In genomic region chrX:119467842-119468185, GRCh38 we compare ENCODE assay signal across 8 cellular contexts. TPM values are rescaled to one million over a fixed set of nuclear protein-coding genes. Genes with fewer than 3 reads are reported as not detected.
DNase-seq lines count a peak whose midpoint lies in the region; ATAC-seq, FAIRE-seq and TF ChIP-seq lines count a peak whose summit lies in the region.

No MANE protein-coding gene starts in this region.

- ATAC-seq in heart right ventricle, result no peak
- no peak for ATAC-seq in Right ventricle myocardium inferior
- no peak for ATAC-seq in GM12878
- ATAC-seq in lung (ENCODE audit: insufficient read depth, low FRiP score), result no peak
- no peak for ATAC-seq in upper lobe of left lung (ENCODE audit: low FRiP score in 2 of 2)
- no peak for ATAC-seq in GM18502 (IDR thresholded peaks at IDR 0.05; ENCODE audit: poor library complexity, unreplicated experiment)

- H3K27ac ChIP-seq in heart right ventricle (peak overlapping the region in 8 of 10 donors; percentile 20 to 99 (median 97)), GM12878 (ENCODE audit: control insufficient read depth, insufficient read depth) (peak overlapping the region; percentile 44; the same call in 1 of the 2 replicates), lung (ENCODE audit: low read depth in 1 of 2, low read length in 1 of 2) (peak overlapping the region; percentile 28 to 97), upper lobe of left lung (peak overlapping the region; percentile 94 to 98 (median 96))

- POLR2A ChIA-PET in GM12878 (lab: Charles Lee), result interaction anchor here (0.5 to 4.5 kb wide), 6 partner anchors 10 to 220 kb away, joined by 3 to 21 read pairs (median 3); no protein-coding TSS in a partner anchor

- peaks cover 0 to 23% (median 0%) of the 10 kb centered on the region in 9 donors for H3K36me3 ChIP-seq in heart right ventricle
- peaks cover 0 to 6% of the 10 kb centered on the region in 2 experiments; a peak in 1 of 4 replicates for H3K36me3 ChIP-seq in GM12878 (ENCODE audit: control insufficient read depth in 2 of 2, insufficient read depth in 2 of 2, low read length in 1 of 2)
- H3K36me3 ChIP-seq in lung (ENCODE audit: control insufficient read depth in 2 of 2, insufficient read depth in 2 of 2, low read length in 2 of 2), result peaks cover 1 to 3% of the 10 kb centered on the region in 2 donors
- H3K36me3 ChIP-seq in upper lobe of left lung, result peaks cover 0 to 17% (median 3%) of the 10 kb centered on the region in 4 donors

- H3K9me3 ChIP-seq in heart right ventricle (no peaks in the 10 kb centered on the region), GM12878 (replicated peaks; ENCODE audit: control insufficient read depth, insufficient read depth, low read length) (no peaks in the 10 kb centered on the region; the same call in 2 of the 3 replicates), lung (ENCODE audit: control insufficient read depth in 2 of 2, insufficient read depth in 1 of 2, low read length in 1 of 2) (peaks cover 0 to 2% of the 10 kb centered on the region in 2 donors), upper lobe of left lung (no peaks in the 10 kb centered on the region)

- BruUV-seq in GM12878 (replicated peaks; lab: Mats Ljungman, UMichigan), result TSS peak; percentile 71

- CTCF ChIA-PET in GM12878 (lab: Yijun Ruan, JAX), result interaction anchor here (0.8 kb wide), 3 partner anchors 15 to 68 kb away, joined by 3 to 5 read pairs (median 3); no protein-coding TSS in a partner anchor

- intact Hi-C loops in heart right ventricle (cut with DNase I), result no loop called here
- intact Hi-C loops in Right ventricle myocardium inferior (cut with DNase I), result loop anchor here (5.0 kb wide), 3 partner anchors 41 to 231 kb away; partner anchors contain the start of gene PGRMC1
- intact Hi-C loops in GM12878 (cut with micrococcal nuclease; ENCODE audit: unreplicated experiment), result no loop called here

- in situ Hi-C loops in GM12878 (cut with MboI), result no loop called here

- SMC1A ChIA-PET in GM12878 (lab: Charles Lee; ENCODE audit: uncharacterized antibody, unreplicated experiment), result no interaction called here

- RAD21 ChIA-PET in GM12878 (lab: Charles Lee; ENCODE audit: unreplicated experiment), result interaction anchor here (0.7 to 1.9 kb wide), 4 partner anchors 40 to 138 kb away, joined by 3 to 15 read pairs (median 4); no protein-coding TSS in a partner anchor

- H3K4me3 ChIP-seq in heart right ventricle (peak overlapping the region in 9 of 10 donors; percentile 74 to 96 (median 84)), GM12878 (no peak overlapping the region), lung (no peak overlapping the region), upper lobe of left lung (peak overlapping the region in 3 of 4 donors; percentile 75 to 87 (median 81))

- H3K79me2 ChIP-seq in GM12878 (ENCODE audit: control insufficient read depth, insufficient read depth, low read length), result peaks cover 15% of the 10 kb centered on the region

- TF ChIP-seq EP300 in GM12878 (IDR thresholded peaks at IDR 0.05; ENCODE audit: borderline replicate concordance in 1 of 2, control insufficient read depth in 1 of 2, low read depth in 2 of 2, low read length in 2 of 2) (no peak), upper lobe of left lung (IDR thresholded peaks at IDR 0.05) (no peak)

- 12 to 14% methylated on average over 8 of the region's 8 CpGs for WGBS in heart right ventricle, 2 donors
- WGBS in GM12878 (ENCODE audit: insufficient coverage, insufficient replicate concordance, low lambda C conversion rate, missing lambda C conversion rate), result 39% methylated on average over 8 of the region's 8 CpGs
- 16 to 46% methylated on average over 8 of the region's 8 CpGs for WGBS in lung, 2 donors
- 11 to 39% methylated on average over 7 to 8 of the region's 8 CpGs for WGBS in upper lobe of left lung, 2 donors

- H3K4me1 ChIP-seq in heart right ventricle (peaks cover 0 to 10% (median 0%) of the 10 kb centered on the region in 9 donors), GM12878 (ENCODE audit: control insufficient read depth, insufficient read depth, low read length) (no peaks in the 10 kb centered on the region; the same call in 1 of the 2 replicates), lung (ENCODE audit: control insufficient read depth in 2 of 2, insufficient read depth in 2 of 2, low read length in 2 of 2) (no peaks in the 10 kb centered on the region), upper lobe of left lung (peaks cover 0 to 10% (median 2%) of the 10 kb centered on the region in 4 donors)

- peak overlapping the region; percentile 87 for H3K4me2 ChIP-seq in GM12878 (ENCODE audit: control insufficient read depth, insufficient read depth)

- no peak for FAIRE-seq in GM12878 (lab: Jason Lieb, UNC)

- H3K9ac ChIP-seq in GM12878 (ENCODE audit: control insufficient read depth, insufficient read depth, low read length), result peak overlapping the region; percentile 27; the same call in 1 of the 2 replicates

- peak overlapping the region; percentile 87 for H2AFZ ChIP-seq in GM12878 (ENCODE audit: control insufficient read depth, low read depth, low read length)

- TF ChIP-seq RAD21 in GM12878 (IDR thresholded peaks at IDR 0.05; ENCODE audit: insufficient read depth, low read depth, low read length), result no peak

- H3K27me3 ChIP-seq in heart right ventricle, result no peaks in the 10 kb centered on the region
- H3K27me3 ChIP-seq in GM12878 (replicated peaks in 1 of 2; ENCODE audit: control insufficient read depth in 2 of 2, insufficient read depth in 2 of 2, low read length in 1 of 2), result no peaks in the 10 kb centered on the region
- no peaks in the 10 kb centered on the region for H3K27me3 ChIP-seq in lung (ENCODE audit: control insufficient read depth, insufficient read depth)
- no peaks in the 10 kb centered on the region for H3K27me3 ChIP-seq in upper lobe of left lung

- TF ChIP-seq POLR2A in GM12878 (IDR thresholded peaks at IDR 0.05; ENCODE audit: low read depth, low read length) (no peak), upper lobe of left lung (IDR thresholded peaks at IDR 0.05) (no peak)

- DNase-seq in heart right ventricle (no peak), Right ventricle myocardium inferior (ENCODE audit: missing footprints) (no peak), GM12878 (ENCODE audit: low read depth, low spot score) (no peak), lung (ENCODE audit: low spot score) (no peak), upper lobe of left lung (no peak), NCI-H2107 (lab: John Stamatoyannopoulos, UW) (no peak), occipital lobe (lab: John Stamatoyannopoulos, UW) (no peak)

- no peak for TF ChIP-seq CTCF in heart right ventricle (IDR thresholded peaks at IDR 0.05)
- no peak for TF ChIP-seq CTCF in GM12878 (IDR thresholded peaks at IDR 0.05 in 2 of 3, conservative IDR thresholded peaks at IDR 0.05 in 1 of 3; ENCODE audit: control insufficient read depth in 2 of 3, extremely low read depth in 1 of 3, insufficient read depth in 1 of 3, low read depth in 3 of 3, low read length in 3 of 3)
- no peak for TF ChIP-seq CTCF in lung (IDR thresholded peaks at IDR 0.05; ENCODE audit: control extremely low read depth, extremely low read depth)
- no peak for TF ChIP-seq CTCF in upper lobe of left lung (IDR thresholded peaks at IDR 0.05)

- H4K20me1 ChIP-seq in GM12878 (ENCODE audit: control insufficient read depth, insufficient read depth), result no peaks in the 10 kb centered on the region; the same call in 1 of the 2 replicates

RNA-seq across cellular contexts. Expression of gene SLC25A5, which starts 0.4 kb away (rescaled TPM):
- total RNA-seq in heart right ventricle, result 100 to 1,000 TPM; 133 to 287 (median 184) TPM
- 100 to 1,000 TPM in 1 of 2 donors, 10 to 100 TPM in 1; 43.3 to 482 TPM for polyA plus RNA-seq in heart right ventricle
- 168 TPM for total RNA-seq in Right ventricle myocardium inferior
- 30.9 and 34.2 TPM in 2 replicates for total RNA-seq in GM12878 (2013; cell fraction: nucleolus; rRNA removed)
- 397 and 425 TPM in 2 replicates for total RNA-seq in GM12878 (2014; rRNA removed)
- total RNA-seq in GM12878 (2014; rRNA removed; fragmentation: Illumina TruSeq; extraction: Trizol), result 361 and 366 TPM in 2 replicates
- total RNA-seq in GM12878 (2021), result 625 and 628 TPM in 2 replicates
- polyA plus RNA-seq in GM12878 (2011; ENCODE audit: low read depth), result 314 TPM
- 282 and 438 TPM in 2 replicates for polyA plus RNA-seq in GM12878 (2011; rRNA removed)
- polyA plus RNA-seq in GM12878 (2011; cell fraction: cytosol; rRNA removed), result 707 and 822 TPM in 2 replicates
- polyA plus RNA-seq in GM12878 (2011; cell fraction: nucleus; rRNA removed), result 351 and 383 TPM in 2 replicates
- 414 and 429 TPM in 2 replicates for polyA plus RNA-seq in GM12878 (2012)
- 464 and 490 TPM in 2 replicates for polyA plus RNA-seq in GM12878 (2014; fragmentation: Illumina TruSeq; extraction: Trizol)
- polyA plus RNA-seq in GM12878 (2014; fragmentation: Nextera tagmentation; extraction: Ambion mirVana), result 1,000 to 10,000 TPM; 2,068 to 3,863 TPM
- 602 and 608 TPM in 2 replicates for polyA plus RNA-seq in GM12878 (2014; rRNA removed)
- 100 to 1,000 TPM; 665 to 690 TPM for polyA plus RNA-seq in GM12878 (2016; fragmentation: Nextera tagmentation; extraction: Ambion mirVana)
- 426 and 638 TPM in 2 replicates for polyA minus RNA-seq in GM12878 (2011; rRNA and poly(A)+ RNA removed)
- 204 and 215 TPM in 2 replicates for polyA minus RNA-seq in GM12878 (2011; cell fraction: cytosol; rRNA and poly(A)+ RNA removed)
- 53.8 and 75.2 TPM in 2 replicates for polyA minus RNA-seq in GM12878 (2011; cell fraction: nucleus; rRNA and poly(A)+ RNA removed)
- 100 to 1,000 TPM; 181 to 430 TPM for total RNA-seq in lung
- polyA plus RNA-seq in lung, result 100 to 1,000 TPM; 169 to 417 TPM
- total RNA-seq in upper lobe of left lung, result 100 to 1,000 TPM; 180 to 494 (median 325) TPM
- 73.6 TPM for total RNA-seq in occipital lobe

Comparison
In these comparisons a context has a peak if more than half of its experiments do, and no peak if none do; other contexts are left out.
1. H3K27ac ChIP-seq: peak in every context shown above with its lines; median percentile 97 in heart right ventricle; 96 in upper lobe of left lung; 62 in lung; 44 in GM12878.
2. H3K4me3 ChIP-seq: peak in heart right ventricle (9 of 10) and upper lobe of left lung (3 of 4); none in GM12878 (single experiment) and lung (single experiment).